ENCODE assay signal across 8 cellular contexts in the genomic region with DNA sequence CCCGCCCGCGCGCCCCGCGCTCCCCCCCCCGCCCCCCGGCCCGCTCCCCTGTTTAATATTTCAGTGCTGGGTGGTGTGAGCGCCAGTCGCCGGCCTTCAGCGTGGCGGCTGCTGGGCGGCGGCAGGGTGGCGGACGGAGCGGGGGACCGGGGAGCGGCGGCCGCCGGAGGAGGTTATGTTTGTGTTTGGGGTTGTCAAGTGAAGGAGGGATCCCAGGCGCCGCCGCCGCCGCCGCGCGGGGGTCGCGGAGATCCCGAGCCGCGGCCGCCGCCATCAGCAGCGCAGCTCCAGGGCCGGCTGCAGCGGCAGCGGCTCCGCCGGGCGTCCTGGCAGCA. TPM values are rescaled to one million over a fixed set of nuclear protein-coding genes. Genes with fewer than 3 reads are reported as not detected.
DNase-seq lines count a peak whose midpoint lies in the region; ATAC-seq, FAIRE-seq and TF ChIP-seq lines count a peak whose summit lies in the region.

A gene (plus strand): TSS at position 82 of the 335 bp plus-strand sequence. CDS start 3,317 bp downstream, outside the sequence.

- no peak within 1 kb of the TSS for H3K23ac ChIP-seq in H1 (ENCODE audit: insufficient read length)

- peaks cover 4 to 22% (median 9%) of the 10 kb centered on the region in 4 experiments; a peak in 7 of 8 replicates for H3K36me3 ChIP-seq in H1 (ENCODE audit: control insufficient read depth in 2 of 4, insufficient read depth in 4 of 4, low read length in 3 of 4)
- no peaks in the 10 kb centered on the region for H3K36me3 ChIP-seq in thoracic aorta

- DNase-seq in HEK293T (ENCODE audit: extremely low spot score) (peak; percentile 23), SW480 (ENCODE audit: low spot score) (peak; percentile 12), H1 (ENCODE audit: low read depth in 1 of 2, low spot score in 2 of 2) (no peak), mesenteric fat pad (ENCODE audit: low spot score) (no peak), thoracic aorta (ENCODE audit: low spot score) (no peak), NCI-H345 treated with DMSO at 0.1 percent for 48 hours (lab: John Stamatoyannopoulos, UW; ENCODE audit: unreplicated experiment) (no peak)
- DNase-seq in stimulated activated CD4-positive, alpha-beta T cell treated with anti-CD3 and anti-CD28 coated beads, Interleukin-4, amount 100 ng/mL, for 24 hours: no peak

- no peak within 1 kb of the TSS for H2AFZ ChIP-seq in H1 (ENCODE audit: low read length)

- TF ChIP-seq EP300 in H1 (IDR thresholded peaks at IDR 0.05; ENCODE audit: borderline replicate concordance in 1 of 2, low read depth in 2 of 2, low read length in 2 of 2): no peak

- H3K9me3 ChIP-seq in H1 (ENCODE audit: insufficient read depth in 2 of 2, low read depth in 1 of 2, low read length in 1 of 2) (peaks cover 0 to 6% of the 10 kb centered on the region in 2 experiments; a peak in 3 of 4 replicates), thoracic aorta (no peaks in the 10 kb centered on the region)

- H3K9ac ChIP-seq in H1 (replicated peaks in 1 of 4; ENCODE audit: extremely low read depth in 1 of 4, low read depth in 3 of 4, low read length in 3 of 4): peak within 1 kb of the TSS; percentile 6 to 92 (median 72)

- TF ChIP-seq RAD21 in H1 (IDR thresholded peaks at IDR 0.05 in 1 of 2, conservative IDR thresholded peaks at IDR 0.05 in 1 of 2; ENCODE audit: low read depth in 2 of 2, low read length in 2 of 2): no peak

- POLR2A ChIA-PET in HEK293T (lab: Yijun Ruan, JAX) (no interaction called here), H1 (lab: Charles Lee; ENCODE audit: partially characterized antibody) (interaction anchor here (0.5 to 0.7 kb wide), 2 partner anchors 124 to 244 kb away, joined by 3 read pairs; no protein-coding TSS in a partner anchor)

- no peaks in the 10 kb centered on the region for H4K20me1 ChIP-seq in H1 (replicated peaks in 1 of 2; ENCODE audit: control insufficient read depth in 1 of 2, insufficient read depth in 2 of 2, low read length in 2 of 2)

- CTCF ChIA-PET in HEK293T (lab: Yijun Ruan, JAX): no interaction called here
- CTCF ChIA-PET in H1 (lab: Charles Lee; ENCODE audit: partially characterized antibody): interaction anchor here (0.9 kb wide), 1 partner anchor 278 kb away, joined by 3 read pairs; a partner anchor contains a TSS

- H3K14ac ChIP-seq in H1 (ENCODE audit: insufficient read length): no peak within 1 kb of the TSS

- peaks cover 19 to 51% of the 10 kb centered on the region in 2 experiments for H3K79me2 ChIP-seq in H1 (ENCODE audit: control insufficient read depth in 1 of 2, insufficient read depth in 2 of 2, low read length in 2 of 2)

- no peak for ATAC-seq in thoracic aorta (ENCODE audit: insufficient number of reproducible peaks, low FRiP score, low read depth)

- H3K27me3 ChIP-seq in H1 (replicated peaks in 1 of 4; ENCODE audit: control insufficient read depth in 3 of 4, extremely low read depth in 1 of 4, insufficient read depth in 3 of 4, low read length in 3 of 4) (no peaks in the 10 kb centered on the region), thoracic aorta (replicated peaks; ENCODE audit: insufficient read depth) (no peaks in the 10 kb centered on the region)

- H3K23me2 ChIP-seq in H1 (ENCODE audit: low read depth, low read length): peaks cover 9% of the 10 kb centered on the region

- peak within 1 kb of the TSS; percentile 64 to 86 (median 80) for H3K4me3 ChIP-seq in H1 (ENCODE audit: extremely low read depth in 1 of 4, insufficient read depth in 2 of 4, low read depth in 3 of 4, low read length in 4 of 4)
- H3K4me3 ChIP-seq in thoracic aorta: peak within 1 kb of the TSS; percentile 80

- TF ChIP-seq CTCF in C4-2B (conservative IDR thresholded peaks at IDR 0.05) (no peak), H1 (IDR thresholded peaks at IDR 0.05; ENCODE audit: control extremely low read depth in 1 of 3, insufficient read depth in 1 of 3, low read depth in 1 of 3, low read length in 3 of 3) (no peak), thoracic aorta (IDR thresholded peaks at IDR 0.05) (no peak)

- H4K8ac ChIP-seq in H1 (ENCODE audit: extremely low read depth, insufficient read depth, low read length): peak within 1 kb of the TSS; percentile 86

- no peak for TF ChIP-seq POLR2A in H1 (IDR thresholded peaks at IDR 0.05; ENCODE audit: control extremely low read depth in 1 of 2, low read depth in 2 of 2, low read length in 2 of 2)

- H2BK120ac ChIP-seq in H1 (replicated peaks; ENCODE audit: low read depth, low read length): no peak within 1 kb of the TSS

- peaks cover 5% of the 10 kb centered on the region for H3K79me1 ChIP-seq in H1 (ENCODE audit: low read depth, low read length)

- no peak within 1 kb of the TSS for H2BK12ac ChIP-seq in H1 (ENCODE audit: low read depth, low read length)

- H3K27ac ChIP-seq in C4-2B (peak within 1 kb of the TSS; percentile 98), H1 (ENCODE audit: low read depth, low read length) (peak within 1 kb of the TSS; percentile 70), thoracic aorta (peak within 1 kb of the TSS; percentile 83 to 94)

- no peak within 1 kb of the TSS for H4K91ac ChIP-seq in H1 (replicated peaks; ENCODE audit: insufficient read length, low read length)

- no peak within 1 kb of the TSS for H3K4ac ChIP-seq in H1 (replicated peaks; ENCODE audit: insufficient read length, low read depth, low read length)

- H2AK5ac ChIP-seq in H1 (ENCODE audit: low read depth, low read length): no peak within 1 kb of the TSS; the same call in 1 of the 2 replicates

- no peak for FAIRE-seq in H1 (lab: Jason Lieb, UNC)

- H2BK5ac ChIP-seq in H1 (ENCODE audit: low read depth, low read length): peak within 1 kb of the TSS; percentile 86

- H3K4me2 ChIP-seq in H1 (ENCODE audit: insufficient read depth in 1 of 2, low read depth in 2 of 2, low read length in 2 of 2): peak within 1 kb of the TSS; percentile 92 to 95

- no peak within 1 kb of the TSS for H2BK15ac ChIP-seq in H1 (ENCODE audit: low read length)

- H4K5ac ChIP-seq in H1 (ENCODE audit: insufficient read length, low read depth, low read length): peak within 1 kb of the TSS; percentile 87

- peak within 1 kb of the TSS; percentile 67 for H3K56ac ChIP-seq in H1 (replicated peaks; ENCODE audit: insufficient read length, low read depth, low read length)

- 0 out of 2 replicates have a peak within 1 kb of the TSS, but pooled peaks have one; percentile 36 for H3K18ac ChIP-seq in H1 (ENCODE audit: extremely low read depth, low read length)

- no peak within 1 kb of the TSS for H2BK20ac ChIP-seq in H1 (ENCODE audit: low read length)

- WGBS in H1 (ENCODE audit: extremely low coverage in 1 of 2, insufficient coverage in 1 of 2, insufficient read length in 1 of 2, insufficient replicate concordance in 2 of 2, low coverage in 1 of 2, low lambda C conversion rate in 2 of 2, missing lambda C conversion rate in 1 of 2), 2 experiments: 9% methylated on average over 8 of the region's 46 CpGs; no CpG with 5 or more reads in 1 of the 2 experiments

- peaks cover 2 to 15% (median 7%) of the 10 kb centered on the region in 4 experiments; a peak in 3 of 7 replicates for H3K4me1 ChIP-seq in H1 (replicated peaks in 1 of 4; ENCODE audit: control insufficient read depth in 3 of 4, insufficient read depth in 4 of 4, low read length in 3 of 4)
- peaks cover 14 to 37% of the 10 kb centered on the region in 2 donors for H3K4me1 ChIP-seq in thoracic aorta (ENCODE audit: control insufficient read depth in 1 of 2, low read depth in 2 of 2)

TF ChIP-seq in HEK293T, 16 proteins besides CTCF, POLR2A, EP300 and RAD21:
- no peak for TF ChIP-seq ZNF384 (IDR thresholded peaks at IDR 0.05)
- TF ChIP-seq FOXK2 (IDR thresholded peaks at IDR 0.05): no peak
- no peak for TF ChIP-seq LEF1 (IDR thresholded peaks at IDR 0.05; ENCODE audit: borderline replicate concordance)
- TF ChIP-seq, protein P1, sequence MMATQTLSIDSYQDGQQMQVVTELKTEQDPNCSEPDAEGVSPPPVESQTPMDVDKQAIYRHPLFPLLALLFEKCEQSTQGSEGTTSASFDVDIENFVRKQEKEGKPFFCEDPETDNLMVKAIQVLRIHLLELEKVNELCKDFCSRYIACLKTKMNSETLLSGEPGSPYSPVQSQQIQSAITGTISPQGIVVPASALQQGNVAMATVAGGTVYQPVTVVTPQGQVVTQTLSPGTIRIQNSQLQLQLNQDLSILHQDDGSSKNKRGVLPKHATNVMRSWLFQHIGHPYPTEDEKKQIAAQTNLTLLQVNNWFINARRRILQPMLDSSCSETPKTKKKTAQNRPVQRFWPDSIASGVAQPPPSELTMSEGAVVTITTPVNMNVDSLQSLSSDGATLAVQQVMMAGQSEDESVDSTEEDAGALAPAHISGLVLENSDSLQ (IDR thresholded peaks at IDR 0.05): no peak
- no peak for TF ChIP-seq L3MBTL2 (conservative IDR thresholded peaks at IDR 0.05)

TF ChIP-seq in H1, 55 proteins besides CTCF, POLR2A, EP300 and RAD21 (continues in another document):
- TF ChIP-seq YY1 (IDR thresholded peaks at IDR 0.05; ENCODE audit: low read depth, low read length): no peak
- no peak; the same call in 1 of the 2 replicates for TF ChIP-seq POLR2AphosphoS5 (IDR thresholded peaks at IDR 0.05; ENCODE audit: low read depth, low read length)
- TF ChIP-seq CBX8 (IDR thresholded peaks at IDR 0.05; ENCODE audit: borderline replicate concordance, low read depth, low read length): no peak
- no peak for TF ChIP-seq TAF7 (optimal IDR thresholded peaks at IDR 0.05; ENCODE audit: borderline replicate concordance, low read depth, low read length)
- TF ChIP-seq POU5F1 (IDR thresholded peaks at IDR 0.05; ENCODE audit: low read depth, low read length): no peak
- no peak for TF ChIP-seq ZNF274 (IDR thresholded peaks at IDR 0.05; ENCODE audit: borderline replicate concordance, extremely low read depth, low read length)
- TF ChIP-seq ASH2L (IDR thresholded peaks at IDR 0.05; ENCODE audit: low read length): no peak
- no peak for TF ChIP-seq TCF12 (IDR thresholded peaks at IDR 0.05; ENCODE audit: low read depth, low read length)
- TF ChIP-seq, protein P2, sequence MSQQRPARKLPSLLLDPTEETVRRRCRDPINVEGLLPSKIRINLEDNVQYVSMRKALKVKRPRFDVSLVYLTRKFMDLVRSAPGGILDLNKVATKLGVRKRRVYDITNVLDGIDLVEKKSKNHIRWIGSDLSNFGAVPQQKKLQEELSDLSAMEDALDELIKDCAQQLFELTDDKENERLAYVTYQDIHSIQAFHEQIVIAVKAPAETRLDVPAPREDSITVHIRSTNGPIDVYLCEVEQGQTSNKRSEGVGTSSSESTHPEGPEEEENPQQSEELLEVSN (IDR thresholded peaks at IDR 0.05): no peak

RNA-seq across cellular contexts. Expression of the gene that starts here (rescaled TPM):
- total RNA-seq in H1 (2021; fragmentation: NEBNext Ultra II Directional; extraction: Animal tissue kit (Norgen Biotek cat#: 25700)): 22.6 and 26.3 TPM in 2 replicates
- polyA plus RNA-seq in H1 (2011; rRNA removed): 13.0 and 23.1 TPM in 2 replicates
- 14.5 TPM for polyA plus RNA-seq in H1 (2011; cell fraction: cytosol; rRNA removed)
- 40.9 TPM for polyA plus RNA-seq in H1 (2011; cell fraction: nucleus; rRNA removed)
- 14.2 to 16.0 TPM (median 15.4 TPM) in 4 replicates for polyA plus RNA-seq in H1 (2012, experiment 1 of 2)
- 1.2 TPM for polyA plus RNA-seq in H1 (2012, experiment 2 of 2)
- polyA plus RNA-seq in H1 (2013, experiment 1 of 2): 11.6 TPM
- 9.0 TPM for polyA plus RNA-seq in H1 (2013, experiment 2 of 2)
- polyA minus RNA-seq in H1 (2011; rRNA and poly(A)+ RNA removed): 55.0 and 77.3 TPM in 2 replicates
- 21.3 TPM for polyA minus RNA-seq in H1 (2011; cell fraction: cytosol; rRNA and poly(A)+ RNA removed)
- polyA minus RNA-seq in H1 (2011; cell fraction: nucleus; rRNA and poly(A)+ RNA removed): 74.2 TPM
- total RNA-seq in mesenteric fat pad (27.3 TPM), thoracic aorta (10 to 100 TPM; 22.3 to 34.4 TPM)

Comparison
In these comparisons a context has a peak if more than half of its experiments do, and no peak if none do; other contexts are left out.
1. DNase-seq: peak in HEK293T (single experiment) and SW480 (single experiment); none in H1 (0 of 2), mesenteric fat pad (single experiment), thoracic aorta (single experiment), NCI-H345 treated with DMSO at 0.1 percent for 48 hours (single experiment) and stimulated activated CD4-positive, alpha-beta T cell treated with anti-CD3 and anti-CD28 coated beads, Interleukin-4, amount 100 ng/mL, for 24 hours (single experiment).
2. Peak in every context shown above with its lines, with median percentiles within 50 percentile points of each other: H3K27ac ChIP-seq.